20 cellular contexts compared by ENCODE assay signal in the genomic region with DNA sequence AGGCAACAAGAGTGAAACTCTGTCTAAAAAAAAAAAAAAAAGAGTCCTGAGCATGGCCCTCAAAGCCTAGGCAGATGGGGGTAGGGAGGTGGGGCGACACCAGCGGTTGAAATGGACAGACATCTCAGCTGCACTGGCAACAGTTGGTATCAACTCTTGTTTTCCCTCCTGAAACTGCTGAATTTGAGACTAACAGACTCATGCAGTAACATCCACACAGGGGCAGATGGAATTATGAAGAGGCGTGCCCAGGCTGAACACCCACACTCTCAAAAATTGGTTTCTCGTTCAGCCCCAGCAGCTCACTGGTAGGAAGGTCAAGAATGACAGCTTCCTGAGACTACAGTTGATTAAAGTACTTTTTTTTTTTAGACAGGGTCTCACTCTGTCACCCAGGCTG. TPM values are rescaled to one million over a fixed set of nuclear protein-coding genes. Genes with fewer than 3 reads are reported as not detected.
A peak's percentile ranks its signal among the peaks of the same experiment; 100 is the strongest.
DNase-seq lines count a peak whose midpoint lies in the region; ATAC-seq, FAIRE-seq and TF ChIP-seq lines count a peak whose summit lies in the region.
"Had no signal": no experiment of that assay in that cellular context is flagged by ENCODE, and none has a peak within 500 bp of the region (broad histone marks: within the 10 kb centered on the region; RNA-seq: fewer than 3 reads in every experiment).

No MANE protein-coding gene starts in this region.

- H3K4me1 ChIP-seq in suprapubic skin, result peaks cover 56% of the 10 kb centered on the region

- ATAC-seq in natural killer cell treated with Interleukin-12 subunit alpha and Interleukin-12 subunit beta and Interleukin-15 and Interleukin-18, amount 100 ng/mL, for 72 hours, result no peak
- ATAC-seq in natural killer cell (no peak), sciatic nerve (no peak), HG02852 (IDR thresholded peaks at IDR 0.05; ENCODE audit: unreplicated experiment) (no peak)
- ATAC-seq in activated CD8-positive, alpha-beta T cell treated with anti-CD3 and anti-CD28 coated beads, Interleukin-2, amount 10 ng/mL, durations not matched to agents 7 days and 5 days, result no peak

- FAIRE-seq in RCC 7860 (lab: Jason Lieb, UNC), result no peak
- FAIRE-seq: H1 had no signal

- DNase-seq in natural killer cell treated with Interleukin-12 subunit alpha and Interleukin-12 subunit beta and Interleukin-15 and Interleukin-18, amount 100 ng/mL, for 72 hours (ENCODE audit: low spot score), result no peak
- DNase-seq in natural killer cell, result no peak
- peak; percentile 82 for DNase-seq in NCI-H2171 treated with DMSO at 0.1 percent for 48 hours (lab: John Stamatoyannopoulos, UW)
- DNase-seq in activated CD8-positive, alpha-beta T cell treated with anti-CD3 and anti-CD28 coated beads, Interleukin-2, amount 10 ng/mL, durations not matched to agents 7 days and 5 days, result no peak
- DNase-seq in suprapubic skin (ENCODE audit: low spot score in 2 of 2), result no peak
- no peak for DNase-seq in sciatic nerve (ENCODE audit: low spot score)
- no peak for DNase-seq in RCC 7860 (ENCODE audit: low spot score)
- DNase-seq: activated gamma-delta T cell, Calu3, foreskin melanocyte, GDM1, left cardiac atrium, mucosa of descending colon, NCI-H446, occipital lobe, SIG-M5, T-helper 9 cell had no signal

- intact Hi-C loops in natural killer cell (cut with micrococcal nuclease) (no loop called here), sciatic nerve (cut with DNase I) (no loop called here)

- H3K9me3 Mint-ChIP-seq in natural killer cell treated with Interleukin-12 subunit alpha and Interleukin-12 subunit beta and Interleukin-15 and Interleukin-18, amount 100 ng/mL, for 72 hours, result no peaks in the 10 kb centered on the region
- no peaks in the 10 kb centered on the region for H3K9me3 Mint-ChIP-seq in natural killer cell
- H3K9me3 Mint-ChIP-seq in activated CD8-positive, alpha-beta T cell treated with anti-CD3 and anti-CD28 coated beads, Interleukin-2, amount 10 ng/mL, durations not matched to agents 7 days and 5 days (ENCODE audit: insufficient read depth), result no peaks in the 10 kb centered on the region

- no peaks in the 10 kb centered on the region for H3K36me3 Mint-ChIP-seq in natural killer cell treated with Interleukin-12 subunit alpha and Interleukin-12 subunit beta and Interleukin-15 and Interleukin-18, amount 100 ng/mL, for 72 hours
- no peaks in the 10 kb centered on the region for H3K36me3 Mint-ChIP-seq in natural killer cell
- H3K36me3 Mint-ChIP-seq in activated CD8-positive, alpha-beta T cell treated with anti-CD3 and anti-CD28 coated beads, Interleukin-2, amount 10 ng/mL, durations not matched to agents 7 days and 5 days (ENCODE audit: low read depth), result peaks cover 63% of the 10 kb centered on the region

- no peak for TF ChIP-seq POLR2A in suprapubic skin (IDR thresholded peaks at IDR 0.05)

- H3K27ac ChIP-seq in suprapubic skin, result peak overlapping the region; percentile 21
- H3K27ac ChIP-seq: coronary artery had no signal

- POLR2A ChIA-PET in activated CD8-positive, alpha-beta T cell treated with anti-CD3 and anti-CD28 coated beads, Interleukin-2, amount 10 ng/mL, durations not matched to agents 7 days and 5 days (lab: Charles Lee), result interaction anchor here (0.7 kb wide), 1 partner anchor 75 kb away, joined by 3 read pairs; no protein-coding TSS in a partner anchor

- CTCF ChIA-PET in activated CD8-positive, alpha-beta T cell treated with anti-CD3 and anti-CD28 coated beads, Interleukin-2, amount 10 ng/mL, durations not matched to agents 7 days and 5 days (lab: Charles Lee), result interaction anchor here (1.7 kb wide), 1 partner anchor 40 kb away, joined by 5 read pairs; no protein-coding TSS in a partner anchor

- no peak for TF ChIP-seq CTCF in natural killer cell (IDR thresholded peaks at IDR 0.05)
- TF ChIP-seq CTCF in suprapubic skin (IDR thresholded peaks at IDR 0.05), result no peak

- peak overlapping the region; percentile 58 to 69 for H3K27ac Mint-ChIP-seq in natural killer cell treated with Interleukin-12 subunit alpha and Interleukin-12 subunit beta and Interleukin-15 and Interleukin-18, amount 100 ng/mL, for 72 hours
- no peak overlapping the region for H3K27ac Mint-ChIP-seq in natural killer cell
- H3K27ac Mint-ChIP-seq in activated CD8-positive, alpha-beta T cell treated with anti-CD3 and anti-CD28 coated beads, Interleukin-2, amount 10 ng/mL, durations not matched to agents 7 days and 5 days, result peak overlapping the region; percentile 28

- TF ChIP-seq EP300 in suprapubic skin (IDR thresholded peaks at IDR 0.05), result no peak

- H3K27me3 Mint-ChIP-seq in natural killer cell treated with Interleukin-12 subunit alpha and Interleukin-12 subunit beta and Interleukin-15 and Interleukin-18, amount 100 ng/mL, for 72 hours, result no peaks in the 10 kb centered on the region
- no peaks in the 10 kb centered on the region for H3K27me3 Mint-ChIP-seq in natural killer cell (ENCODE audit: low read depth in 2 of 2)
- no peaks in the 10 kb centered on the region for H3K27me3 Mint-ChIP-seq in activated CD8-positive, alpha-beta T cell treated with anti-CD3 and anti-CD28 coated beads, Interleukin-2, amount 10 ng/mL, durations not matched to agents 7 days and 5 days (ENCODE audit: low read depth)

- H3K36me3 ChIP-seq in suprapubic skin, result no peaks in the 10 kb centered on the region

- WGBS in suprapubic skin, result 78% methylated on average over 4 of the region's 4 CpGs

- peaks cover 40 to 48% of the 10 kb centered on the region in 2 donors for H3K4me1 Mint-ChIP-seq in natural killer cell treated with Interleukin-12 subunit alpha and Interleukin-12 subunit beta and Interleukin-15 and Interleukin-18, amount 100 ng/mL, for 72 hours (ENCODE audit: low read depth in 2 of 2)
- peaks cover 7 to 26% of the 10 kb centered on the region in 2 donors for H3K4me1 Mint-ChIP-seq in natural killer cell
- H3K4me1 Mint-ChIP-seq in activated CD8-positive, alpha-beta T cell treated with anti-CD3 and anti-CD28 coated beads, Interleukin-2, amount 10 ng/mL, durations not matched to agents 7 days and 5 days (ENCODE audit: low read depth), result peaks cover 81% of the 10 kb centered on the region

- H3K27me3 ChIP-seq in suprapubic skin, result no peaks in the 10 kb centered on the region

- no peak overlapping the region for H3K4me3 ChIP-seq in suprapubic skin
- H3K4me3 ChIP-seq: coronary artery, mucosa of descending colon had no signal

- peak overlapping the region; percentile 41 for H3K4me3 Mint-ChIP-seq in natural killer cell treated with Interleukin-12 subunit alpha and Interleukin-12 subunit beta and Interleukin-15 and Interleukin-18, amount 100 ng/mL, for 72 hours
- no peak overlapping the region for H3K4me3 Mint-ChIP-seq in natural killer cell
- H3K4me3 Mint-ChIP-seq in activated CD8-positive, alpha-beta T cell treated with anti-CD3 and anti-CD28 coated beads, Interleukin-2, amount 10 ng/mL, durations not matched to agents 7 days and 5 days, result no peak overlapping the region

- H3K9me3 ChIP-seq in suprapubic skin, result no peaks in the 10 kb centered on the region
- H3K9me3 ChIP-seq: mucosa of descending colon had no signal

RNA-seq across cellular contexts. Expression of gene PBX4, which starts 24.1 kb away (rescaled TPM):
- 10 to 100 TPM; 26.3 to 80.1 TPM for total RNA-seq in natural killer cell treated with Interleukin-12 subunit alpha and Interleukin-12 subunit beta and Interleukin-15 and Interleukin-18, amount 100 ng/mL, for 72 hours
- total RNA-seq in natural killer cell (10 to 100 TPM; 10.7 to 15.9 (median 11.1) TPM), suprapubic skin (10 to 100 TPM in 1 of 4 donors, 1 to 10 TPM in 3; 3.3 to 14.9 (median 4.8) TPM), sciatic nerve (5.1 TPM)
- total RNA-seq in activated CD8-positive, alpha-beta T cell treated with anti-CD3 and anti-CD28 coated beads, Interleukin-2, amount 10 ng/mL, durations not matched to agents 7 days and 5 days, result 10 to 100 TPM; 33.8 to 34.1 TPM

RNA-seq across cellular contexts. Expression of gene LPAR2, which starts 33.6 kb away (rescaled TPM):
- 10 to 100 TPM; 33.7 to 35.0 TPM for total RNA-seq in natural killer cell treated with Interleukin-12 subunit alpha and Interleukin-12 subunit beta and Interleukin-15 and Interleukin-18, amount 100 ng/mL, for 72 hours
- total RNA-seq in natural killer cell (10 to 100 TPM; 52.1 to 81.5 (median 56.4) TPM), suprapubic skin (10 to 100 TPM; 27.4 to 36.2 (median 32.6) TPM), sciatic nerve (11.0 TPM)
- total RNA-seq in activated CD8-positive, alpha-beta T cell treated with anti-CD3 and anti-CD28 coated beads, Interleukin-2, amount 10 ng/mL, durations not matched to agents 7 days and 5 days, result 10 to 100 TPM; 44.8 to 50.8 TPM

RNA-seq across cellular contexts. Expression of gene GMIP, which starts 49.1 kb away (rescaled TPM):
- total RNA-seq in natural killer cell treated with Interleukin-12 subunit alpha and Interleukin-12 subunit beta and Interleukin-15 and Interleukin-18, amount 100 ng/mL, for 72 hours, result 100 to 1,000 TPM in 1 of 2 donors, 10 to 100 TPM in 1; 87.2 to 112 TPM
- total RNA-seq in natural killer cell (100 to 1,000 TPM; 134 to 188 (median 150) TPM), suprapubic skin (10 to 100 TPM; 10.1 to 14.4 (median 13.4) TPM), sciatic nerve (16.2 TPM)
- 100 to 1,000 TPM in 1 of 2 experiments, 10 to 100 TPM in 1; 96.7 to 104 TPM for total RNA-seq in activated CD8-positive, alpha-beta T cell treated with anti-CD3 and anti-CD28 coated beads, Interleukin-2, amount 10 ng/mL, durations not matched to agents 7 days and 5 days

RNA-seq across cellular contexts. Expression of gene CILP2, which starts 56.3 kb away (rescaled TPM):
- under 1 TPM; 0.21 to 0.42 TPM for total RNA-seq in natural killer cell treated with Interleukin-12 subunit alpha and Interleukin-12 subunit beta and Interleukin-15 and Interleukin-18, amount 100 ng/mL, for 72 hours
- total RNA-seq in natural killer cell (under 1 TPM; 0.05 to 0.20 (median 0.11) TPM), suprapubic skin (under 1 TPM; 0.15 to 0.44 (median 0.21) TPM), sciatic nerve (0.27 TPM)
- under 1 TPM; 0.16 to 0.24 TPM for total RNA-seq in activated CD8-positive, alpha-beta T cell treated with anti-CD3 and anti-CD28 coated beads, Interleukin-2, amount 10 ng/mL, durations not matched to agents 7 days and 5 days

Comparison
In these comparisons a context has a peak if more than half of its experiments do, and no peak if none do; other contexts are left out.
1. H3K27ac Mint-ChIP-seq: peak in natural killer cell treated with Interleukin-12 subunit alpha and Interleukin-12 subunit beta and Interleukin-15 and Interleukin-18, amount 100 ng/mL, for 72 hours (2 of 2) and activated CD8-positive, alpha-beta T cell treated with anti-CD3 and anti-CD28 coated beads, Interleukin-2, amount 10 ng/mL, durations not matched to agents 7 days and 5 days (single experiment); none in natural killer cell (0 of 2).